In genomic region chr1:54329337-54329954, GRCh38 we compare ENCODE assay signal across 13 cellular contexts.
A peak's percentile ranks its signal among the peaks of the same experiment; 100 is the strongest.
DNase-seq lines count a peak whose midpoint lies in the region; ATAC-seq and TF ChIP-seq lines count a peak whose summit lies in the region.
"Had no signal": no experiment of that assay in that cellular context is flagged by ENCODE, and none has a peak within 500 bp of the region (broad histone marks: within the 10 kb centered on the region; RNA-seq: fewer than 3 reads in every experiment).

No MANE protein-coding gene starts in this region.

- H3K36me3 ChIP-seq in neuronal stem cell (replicated peaks in 1 of 2; ENCODE audit: control insufficient read depth in 2 of 2, insufficient read depth in 2 of 2, low read length in 2 of 2) (peaks cover 0 to 35% of the 10 kb centered on the region in 2 donors), PC-3 (ENCODE audit: low read depth, low read length) (no peaks in the 10 kb centered on the region)
- H3K36me3 ChIP-seq: ovary, SJCRH30 had no signal

- DNase-seq in C1 segment of cervical spinal cord (lab: John Stamatoyannopoulos, UW) (peak in 8 of 14 donors; percentile 36 to 63 (median 52)), RWPE1 (ENCODE audit: low spot score) (no peak), hippocampal formation (lab: John Stamatoyannopoulos, UW) (peak; percentile 23 to 44), neuronal stem cell (ENCODE audit: low spot score) (no peak), PC-3 (no peak)
- no peak for DNase-seq in activated CD4-positive, alpha-beta T cell treated with anti-CD3 and anti-CD28 coated beads, Interleukin-2, amount 50 U/mL, for 1 hour
- DNase-seq: foreskin fibroblast; NCI-H1092; SJCRH30; stimulated activated CD4-positive, alpha-beta T cell treated with anti-CD3 and anti-CD28 coated beads, Interleukin-1b, Interleukin-23, amount 100 ng/mL, for 48 hours had no signal

- no peak overlapping the region for H2BK12ac ChIP-seq in neuronal stem cell (ENCODE audit: low read length)

- H2BK120ac ChIP-seq in neuronal stem cell (ENCODE audit: low read depth, low read length), result no peak overlapping the region

- CTCF ChIA-PET in RWPE1 (lab: Yijun Ruan, JAX) (no interaction called here), PC-3 (lab: Charles Lee) (no interaction called here)

- H3K23ac ChIP-seq in neuronal stem cell (ENCODE audit: low read depth, low read length, poor library complexity), result no peak overlapping the region

- H3K9me3 ChIP-seq in neuronal stem cell (replicated peaks in 1 of 2; ENCODE audit: control insufficient read depth in 2 of 2, insufficient read depth in 1 of 2, low read depth in 1 of 2, low read length in 2 of 2), result no peaks in the 10 kb centered on the region
- no peaks in the 10 kb centered on the region for H3K9me3 ChIP-seq in PC-3 (ENCODE audit: low read length)
- H3K9me3 ChIP-seq: ovary, SJCRH30 had no signal

- H3K4me1 ChIP-seq in neuronal stem cell (ENCODE audit: control insufficient read depth in 2 of 2, insufficient read depth in 1 of 2, low read depth in 1 of 2, low read length in 2 of 2) (peaks cover 73 to 87% of the 10 kb centered on the region in 2 donors), PC-3 (ENCODE audit: insufficient read depth, low read length) (no peaks in the 10 kb centered on the region)

- no peaks in the 10 kb centered on the region for H3K79me2 ChIP-seq in PC-3 (ENCODE audit: low read length)

- H2BK5ac ChIP-seq in neuronal stem cell (ENCODE audit: low read length), result no peak overlapping the region

- H4K20me1 ChIP-seq in PC-3 (ENCODE audit: low read length), result no peaks in the 10 kb centered on the region

- no peak overlapping the region for H2AK5ac ChIP-seq in neuronal stem cell (ENCODE audit: low read depth, low read length)

- H3K4me3 ChIP-seq in neuronal stem cell (ENCODE audit: low read length in 2 of 2) (no peak overlapping the region), PC-3 (ENCODE audit: low read length) (no peak overlapping the region)
- H3K4me3 ChIP-seq: ovary, SJCRH30 had no signal

- no peaks in the 10 kb centered on the region for H3F3A ChIP-seq in PC-3 (ENCODE audit: low read length, unreplicated experiment)

- H3K4me2 ChIP-seq in neuronal stem cell (ENCODE audit: insufficient read depth, low read length, poor library complexity, severe bottlenecking), result peak overlapping the region; percentile 18
- H3K4me2 ChIP-seq in PC-3 (ENCODE audit: low read length), result no peak overlapping the region

- H3K4ac ChIP-seq in neuronal stem cell (ENCODE audit: low read length), result no peak overlapping the region

- no peak overlapping the region for H3K9ac ChIP-seq in neuronal stem cell (ENCODE audit: low read depth, low read length, poor library complexity)
- H3K9ac ChIP-seq in PC-3 (ENCODE audit: low read length), result no peak overlapping the region

- WGBS in neuronal stem cell (ENCODE audit: extremely low coverage in 2 of 2, insufficient read length in 2 of 2, insufficient replicate concordance in 1 of 2), 2 donors, result no CpG with 5 or more reads among the region's 3 CpGs

- ATAC-seq in HG03280 (IDR thresholded peaks at IDR 0.05; ENCODE audit: unreplicated experiment) (no peak), GM19467 (IDR thresholded peaks at IDR 0.05; ENCODE audit: unreplicated experiment) (no peak), PC-3 (no peak)

- no peak overlapping the region for H2AFZ ChIP-seq in neuronal stem cell (ENCODE audit: low read length)
- no peak overlapping the region for H2AFZ ChIP-seq in PC-3 (ENCODE audit: low read length)

- no peak overlapping the region for H2BK15ac ChIP-seq in neuronal stem cell (ENCODE audit: low read length)

- TF ChIP-seq CTCF in RWPE1 (conservative IDR thresholded peaks at IDR 0.05; ENCODE audit: low read depth) (no peak), PC-3 (conservative IDR thresholded peaks at IDR 0.05; ENCODE audit: low read depth, low read length) (no peak)

- H4K8ac ChIP-seq in neuronal stem cell (ENCODE audit: low read depth, low read length), result no peak overlapping the region

- BruUV-seq in PC-3 (replicated peaks; lab: Mats Ljungman, UMichigan), result no TSS peak

- POLR2A ChIA-PET in RWPE1 (lab: Yijun Ruan, JAX; ENCODE audit: low non-redundant PET), result no interaction called here
- POLR2A ChIA-PET in PC-3 (lab: Charles Lee; ENCODE audit: unreplicated experiment), result no interaction called here

- H3K27me3 ChIP-seq in neuronal stem cell (ENCODE audit: control insufficient read depth in 3 of 3, insufficient read depth in 3 of 3, low read depth in 1 of 3, low read length in 3 of 3) (no peaks in the 10 kb centered on the region), PC-3 (ENCODE audit: low read length) (no peaks in the 10 kb centered on the region)
- H3K27me3 ChIP-seq: ovary, SJCRH30 had no signal

- no peaks in the 10 kb centered on the region for H3K79me1 ChIP-seq in neuronal stem cell (ENCODE audit: low read depth, low read length)

- no peak overlapping the region for H3K18ac ChIP-seq in neuronal stem cell (ENCODE audit: low read length)

- peak overlapping the region; percentile 33 for H3K27ac ChIP-seq in RWPE1
- peak overlapping the region; percentile 60 for H3K27ac ChIP-seq in neuronal stem cell (replicated peaks; ENCODE audit: low read length)
- H3K27ac ChIP-seq in PC-3 (ENCODE audit: low read length), result no peak overlapping the region
- H3K27ac ChIP-seq: SJCRH30 had no signal

- no peak overlapping the region for H4K91ac ChIP-seq in neuronal stem cell (ENCODE audit: low read depth, low read length, poor library complexity)

- intact Hi-C loops in PC-3 (cut with micrococcal nuclease), result no loop called here

- H3K9me2 ChIP-seq in PC-3 (replicated peaks; ENCODE audit: low read length), result no peaks in the 10 kb centered on the region

- no peak overlapping the region for H3K14ac ChIP-seq in neuronal stem cell (ENCODE audit: low read length)

Comparison
In these comparisons a context has a peak if more than half of its experiments do, and no peak if none do; other contexts are left out.
1. DNase-seq: peak in C1 segment of cervical spinal cord (8 of 14) and hippocampal formation (2 of 2); none in RWPE1 (single experiment), neuronal stem cell (single experiment), PC-3 (single experiment) and activated CD4-positive, alpha-beta T cell treated with anti-CD3 and anti-CD28 coated beads, Interleukin-2, amount 50 U/mL, for 1 hour (single experiment).